In the genomic region with DNA sequence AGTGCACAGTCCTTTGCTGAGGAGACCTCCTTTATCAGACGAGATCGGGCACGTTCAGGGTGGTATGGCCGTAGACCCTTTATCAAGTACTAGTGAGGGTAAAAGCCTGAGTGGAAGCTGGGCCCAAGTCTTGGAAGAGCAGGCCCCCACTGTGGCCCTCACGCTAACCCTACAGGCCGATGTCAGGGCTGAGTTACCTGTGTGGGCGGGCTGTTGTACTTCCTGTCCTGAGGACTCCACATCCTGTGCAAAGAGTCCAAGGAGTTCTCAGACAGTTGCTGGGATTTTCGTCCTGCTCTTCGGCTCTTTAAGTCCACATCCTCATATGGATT, we compare ENCODE assay signal across 2 cellular contexts.
TF ChIP-seq lines count a peak whose summit lies in the region.

No MANE protein-coding gene starts in this region.

TF ChIP-seq in GM12891, 5 proteins besides CTCF, POLR2A, EP300 and RAD21:
- TF ChIP-seq TAF1 (IDR thresholded peaks at IDR 0.05; ENCODE audit: low read depth, low read length) (no peak), SPI1 (IDR thresholded peaks at IDR 0.05; ENCODE audit: low read depth, low read length) (no peak), PAX5 (IDR thresholded peaks at IDR 0.05; ENCODE audit: insufficient read depth, low read length, severe bottlenecking) (no peak), POU2F2 (IDR thresholded peaks at IDR 0.05; ENCODE audit: low read depth, low read length) (no peak), POLR2AphosphoS5 (IDR thresholded peaks at IDR 0.05; ENCODE audit: low read depth, low read length) (no peak)

TF ChIP-seq in HepG2, 621 proteins besides CTCF, POLR2A, EP300 and RAD21 (continues in another document):
- TF ChIP-seq KDM1A (CRISPR knock-in tag; IDR thresholded peaks at IDR 0.05) (no peak), ZNF501 (CRISPR knock-in tag; IDR thresholded peaks at IDR 0.05) (peak; percentile 78), ETV6 (CRISPR knock-in tag; conservative IDR thresholded peaks at IDR 0.05) (no peak), GABPB1 (CRISPR knock-in tag; IDR thresholded peaks at IDR 0.05) (peak; percentile 68), HCFC1 (IDR thresholded peaks at IDR 0.05; ENCODE audit: low read depth, low read length) (no peak), ZNF296 (CRISPR knock-in tag; conservative IDR thresholded peaks at IDR 0.05) (no peak), MED13 (CRISPR knock-in tag; IDR thresholded peaks at IDR 0.05) (no peak), SALL1 (CRISPR knock-in tag; IDR thresholded peaks at IDR 0.05) (peak; percentile 10; the same call in 1 of the 2 replicates), SIX4 (CRISPR knock-in tag; IDR thresholded peaks at IDR 0.05) (no peak), NR2C2 (CRISPR knock-in tag; IDR thresholded peaks at IDR 0.05; ENCODE audit: borderline replicate concordance) (peak; percentile 34; the same call in 1 of the 2 replicates), CEBPB (IDR thresholded peaks at IDR 0.05; ENCODE audit: borderline replicate concordance, low read depth, low read length) (no peak), ETV5 (CRISPR knock-in tag; IDR thresholded peaks at IDR 0.05; ENCODE audit: borderline replicate concordance) (peak; percentile 82; the same call in 1 of the 2 replicates), ZNF761 (CRISPR knock-in tag; conservative IDR thresholded peaks at IDR 0.05) (no peak), ZBTB38 (CRISPR knock-in tag; IDR thresholded peaks at IDR 0.05) (peak; percentile 49; the same call in 1 of the 2 replicates), ZSCAN21 (CRISPR knock-in tag; IDR thresholded peaks at IDR 0.05; ENCODE audit: borderline replicate concordance) (0 out of 2 replicates have a peak, but pooled peaks have one; percentile 40), GFI1 (CRISPR knock-in tag; IDR thresholded peaks at IDR 0.05; ENCODE audit: borderline replicate concordance) (no peak), DNMT3B (CRISPR knock-in tag; conservative IDR thresholded peaks at IDR 0.05) (no peak), RXRB (CRISPR knock-in tag; IDR thresholded peaks at IDR 0.05; ENCODE audit: borderline replicate concordance) (0 out of 2 replicates have a peak, but pooled peaks have one; percentile 10), CHD4 (IDR thresholded peaks at IDR 0.05; ENCODE audit: borderline replicate concordance, low read length) (no peak), ONECUT2 (CRISPR knock-in tag; IDR thresholded peaks at IDR 0.05) (no peak), ZNF570 (CRISPR knock-in tag; IDR thresholded peaks at IDR 0.05; ENCODE audit: borderline replicate concordance) (no peak), RELA (CRISPR knock-in tag; IDR thresholded peaks at IDR 0.05) (0 out of 2 replicates have a peak, but pooled peaks have one; percentile 16), IRF2 (CRISPR knock-in tag; IDR thresholded peaks at IDR 0.05) (no peak), BCL6 (CRISPR knock-in tag; IDR thresholded peaks at IDR 0.05) (0 out of 2 replicates have a peak, but pooled peaks have one; percentile 0), ZNF607 (CRISPR knock-in tag; IDR thresholded peaks at IDR 0.05; ENCODE audit: borderline replicate concordance) (0 out of 2 replicates have a peak, but pooled peaks have one; percentile 40), RFX5 (IDR thresholded peaks at IDR 0.05; ENCODE audit: low read depth, low read length) (no peak), PHF21A (CRISPR knock-in tag; IDR thresholded peaks at IDR 0.05) (peak; percentile 13; the same call in 1 of the 2 replicates)
- TF ChIP-seq, protein P1, sequence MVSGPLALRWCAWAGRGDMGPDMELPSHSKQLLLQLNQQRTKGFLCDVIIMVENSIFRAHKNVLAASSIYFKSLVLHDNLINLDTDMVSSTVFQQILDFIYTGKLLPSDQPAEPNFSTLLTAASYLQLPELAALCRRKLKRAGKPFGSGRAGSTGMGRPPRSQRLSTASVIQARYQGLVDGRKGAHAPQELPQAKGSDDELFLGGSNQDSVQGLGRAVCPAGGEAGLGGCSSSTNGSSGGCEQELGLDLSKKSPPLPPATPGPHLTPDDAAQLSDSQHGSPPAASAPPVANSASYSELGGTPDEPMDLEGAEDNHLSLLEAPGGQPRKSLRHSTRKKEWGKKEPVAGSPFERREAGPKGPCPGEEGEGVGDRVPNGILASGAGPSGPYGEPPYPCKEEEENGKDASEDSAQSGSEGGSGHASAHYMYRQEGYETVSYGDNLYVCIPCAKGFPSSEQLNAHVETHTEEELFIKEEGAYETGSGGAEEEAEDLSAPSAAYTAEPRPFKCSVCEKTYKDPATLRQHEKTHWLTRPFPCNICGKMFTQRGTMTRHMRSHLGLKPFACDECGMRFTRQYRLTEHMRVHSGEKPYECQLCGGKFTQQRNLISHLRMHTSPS (CRISPR knock-in tag; IDR thresholded peaks at IDR 0.05; ENCODE audit: low read depth): no peak
- TF ChIP-seq, protein P2, sequence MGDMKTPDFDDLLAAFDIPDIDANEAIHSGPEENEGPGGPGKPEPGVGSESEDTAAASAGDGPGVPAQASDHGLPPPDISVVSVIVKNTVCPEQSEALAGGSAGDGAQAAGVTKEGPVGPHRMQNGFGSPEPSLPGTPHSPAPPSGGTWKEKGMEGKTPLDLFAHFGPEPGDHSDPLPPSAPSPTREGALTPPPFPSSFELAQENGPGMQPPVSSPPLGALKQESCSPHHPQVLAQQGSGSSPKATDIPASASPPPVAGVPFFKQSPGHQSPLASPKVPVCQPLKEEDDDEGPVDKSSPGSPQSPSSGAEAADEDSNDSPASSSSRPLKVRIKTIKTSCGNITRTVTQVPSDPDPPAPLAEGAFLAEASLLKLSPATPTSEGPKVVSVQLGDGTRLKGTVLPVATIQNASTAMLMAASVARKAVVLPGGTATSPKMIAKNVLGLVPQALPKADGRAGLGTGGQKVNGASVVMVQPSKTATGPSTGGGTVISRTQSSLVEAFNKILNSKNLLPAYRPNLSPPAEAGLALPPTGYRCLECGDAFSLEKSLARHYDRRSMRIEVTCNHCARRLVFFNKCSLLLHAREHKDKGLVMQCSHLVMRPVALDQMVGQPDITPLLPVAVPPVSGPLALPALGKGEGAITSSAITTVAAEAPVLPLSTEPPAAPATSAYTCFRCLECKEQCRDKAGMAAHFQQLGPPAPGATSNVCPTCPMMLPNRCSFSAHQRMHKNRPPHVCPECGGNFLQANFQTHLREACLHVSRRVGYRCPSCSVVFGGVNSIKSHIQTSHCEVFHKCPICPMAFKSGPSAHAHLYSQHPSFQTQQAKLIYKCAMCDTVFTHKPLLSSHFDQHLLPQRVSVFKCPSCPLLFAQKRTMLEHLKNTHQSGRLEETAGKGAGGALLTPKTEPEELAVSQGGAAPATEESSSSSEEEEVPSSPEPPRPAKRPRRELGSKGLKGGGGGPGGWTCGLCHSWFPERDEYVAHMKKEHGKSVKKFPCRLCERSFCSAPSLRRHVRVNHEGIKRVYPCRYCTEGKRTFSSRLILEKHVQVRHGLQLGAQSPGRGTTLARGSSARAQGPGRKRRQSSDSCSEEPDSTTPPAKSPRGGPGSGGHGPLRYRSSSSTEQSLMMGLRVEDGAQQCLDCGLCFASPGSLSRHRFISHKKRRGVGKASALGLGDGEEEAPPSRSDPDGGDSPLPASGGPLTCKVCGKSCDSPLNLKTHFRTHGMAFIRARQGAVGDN (CRISPR knock-in tag; IDR thresholded peaks at IDR 0.05): peak; percentile 95
- TF ChIP-seq, protein P3, sequence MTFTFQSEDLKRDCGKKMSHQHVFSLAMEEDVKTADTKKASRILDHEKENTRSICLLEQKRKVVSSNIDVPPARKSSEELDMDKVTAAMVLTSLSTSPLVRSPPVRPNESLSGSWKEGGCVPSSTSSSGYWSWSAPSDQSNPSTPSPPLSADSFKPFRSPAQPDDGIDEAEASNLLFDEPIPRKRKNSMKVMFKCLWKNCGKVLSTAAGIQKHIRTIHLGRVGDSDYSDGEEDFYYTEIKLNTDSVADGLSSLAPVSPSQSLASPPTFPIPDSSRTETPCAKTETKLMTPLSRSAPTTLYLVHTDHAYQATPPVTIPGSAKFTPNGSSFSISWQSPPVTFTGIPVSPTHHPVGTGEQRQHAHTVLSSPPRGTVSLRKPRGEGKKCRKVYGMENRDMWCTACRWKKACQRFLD (CRISPR knock-in tag; IDR thresholded peaks at IDR 0.05; ENCODE audit: borderline replicate concordance): no peak
- TF ChIP-seq, protein P4, sequence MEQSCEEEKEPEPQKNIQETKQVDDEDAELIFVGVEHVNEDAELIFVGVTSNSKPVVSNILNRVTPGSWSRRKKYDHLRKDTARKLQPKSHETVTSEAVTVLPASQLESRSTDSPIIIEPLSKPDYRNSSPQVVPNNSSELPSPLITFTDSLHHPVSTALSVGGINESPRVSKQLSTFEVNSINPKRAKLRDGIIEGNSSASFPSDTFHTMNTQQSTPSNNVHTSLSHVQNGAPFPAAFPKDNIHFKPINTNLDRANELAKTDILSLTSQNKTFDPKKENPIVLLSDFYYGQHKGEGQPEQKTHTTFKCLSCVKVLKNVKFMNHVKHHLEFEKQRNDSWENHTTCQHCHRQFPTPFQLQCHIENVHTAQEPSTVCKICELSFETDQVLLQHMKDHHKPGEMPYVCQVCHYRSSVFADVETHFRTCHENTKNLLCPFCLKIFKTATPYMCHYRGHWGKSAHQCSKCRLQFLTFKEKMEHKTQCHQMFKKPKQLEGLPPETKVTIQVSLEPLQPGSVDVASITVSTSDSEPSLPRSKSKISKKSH (CRISPR knock-in tag; IDR thresholded peaks at IDR 0.05; ENCODE audit: borderline replicate concordance): no peak
- TF ChIP-seq, protein P5, sequence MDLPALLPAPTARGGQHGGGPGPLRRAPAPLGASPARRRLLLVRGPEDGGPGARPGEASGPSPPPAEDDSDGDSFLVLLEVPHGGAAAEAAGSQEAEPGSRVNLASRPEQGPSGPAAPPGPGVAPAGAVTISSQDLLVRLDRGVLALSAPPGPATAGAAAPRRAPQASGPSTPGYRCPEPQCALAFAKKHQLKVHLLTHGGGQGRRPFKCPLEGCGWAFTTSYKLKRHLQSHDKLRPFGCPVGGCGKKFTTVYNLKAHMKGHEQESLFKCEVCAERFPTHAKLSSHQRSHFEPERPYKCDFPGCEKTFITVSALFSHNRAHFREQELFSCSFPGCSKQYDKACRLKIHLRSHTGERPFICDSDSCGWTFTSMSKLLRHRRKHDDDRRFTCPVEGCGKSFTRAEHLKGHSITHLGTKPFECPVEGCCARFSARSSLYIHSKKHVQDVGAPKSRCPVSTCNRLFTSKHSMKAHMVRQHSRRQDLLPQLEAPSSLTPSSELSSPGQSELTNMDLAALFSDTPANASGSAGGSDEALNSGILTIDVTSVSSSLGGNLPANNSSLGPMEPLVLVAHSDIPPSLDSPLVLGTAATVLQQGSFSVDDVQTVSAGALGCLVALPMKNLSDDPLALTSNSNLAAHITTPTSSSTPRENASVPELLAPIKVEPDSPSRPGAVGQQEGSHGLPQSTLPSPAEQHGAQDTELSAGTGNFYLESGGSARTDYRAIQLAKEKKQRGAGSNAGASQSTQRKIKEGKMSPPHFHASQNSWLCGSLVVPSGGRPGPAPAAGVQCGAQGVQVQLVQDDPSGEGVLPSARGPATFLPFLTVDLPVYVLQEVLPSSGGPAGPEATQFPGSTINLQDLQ (CRISPR knock-in tag; IDR thresholded peaks at IDR 0.05): no peak
- TF ChIP-seq, protein P6, sequence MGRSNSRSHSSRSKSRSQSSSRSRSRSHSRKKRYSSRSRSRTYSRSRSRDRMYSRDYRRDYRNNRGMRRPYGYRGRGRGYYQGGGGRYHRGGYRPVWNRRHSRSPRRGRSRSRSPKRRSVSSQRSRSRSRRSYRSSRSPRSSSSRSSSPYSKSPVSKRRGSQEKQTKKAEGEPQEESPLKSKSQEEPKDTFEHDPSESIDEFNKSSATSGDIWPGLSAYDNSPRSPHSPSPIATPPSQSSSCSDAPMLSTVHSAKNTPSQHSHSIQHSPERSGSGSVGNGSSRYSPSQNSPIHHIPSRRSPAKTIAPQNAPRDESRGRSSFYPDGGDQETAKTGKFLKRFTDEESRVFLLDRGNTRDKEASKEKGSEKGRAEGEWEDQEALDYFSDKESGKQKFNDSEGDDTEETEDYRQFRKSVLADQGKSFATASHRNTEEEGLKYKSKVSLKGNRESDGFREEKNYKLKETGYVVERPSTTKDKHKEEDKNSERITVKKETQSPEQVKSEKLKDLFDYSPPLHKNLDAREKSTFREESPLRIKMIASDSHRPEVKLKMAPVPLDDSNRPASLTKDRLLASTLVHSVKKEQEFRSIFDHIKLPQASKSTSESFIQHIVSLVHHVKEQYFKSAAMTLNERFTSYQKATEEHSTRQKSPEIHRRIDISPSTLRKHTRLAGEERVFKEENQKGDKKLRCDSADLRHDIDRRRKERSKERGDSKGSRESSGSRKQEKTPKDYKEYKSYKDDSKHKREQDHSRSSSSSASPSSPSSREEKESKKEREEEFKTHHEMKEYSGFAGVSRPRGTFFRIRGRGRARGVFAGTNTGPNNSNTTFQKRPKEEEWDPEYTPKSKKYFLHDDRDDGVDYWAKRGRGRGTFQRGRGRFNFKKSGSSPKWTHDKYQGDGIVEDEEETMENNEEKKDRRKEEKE (IDR thresholded peaks at IDR 0.05): no peak
- TF ChIP-seq, protein P7, sequence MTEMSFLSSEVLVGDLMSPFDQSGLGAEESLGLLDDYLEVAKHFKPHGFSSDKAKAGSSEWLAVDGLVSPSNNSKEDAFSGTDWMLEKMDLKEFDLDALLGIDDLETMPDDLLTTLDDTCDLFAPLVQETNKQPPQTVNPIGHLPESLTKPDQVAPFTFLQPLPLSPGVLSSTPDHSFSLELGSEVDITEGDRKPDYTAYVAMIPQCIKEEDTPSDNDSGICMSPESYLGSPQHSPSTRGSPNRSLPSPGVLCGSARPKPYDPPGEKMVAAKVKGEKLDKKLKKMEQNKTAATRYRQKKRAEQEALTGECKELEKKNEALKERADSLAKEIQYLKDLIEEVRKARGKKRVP (CRISPR knock-in tag; IDR thresholded peaks at IDR 0.05): no peak
- TF ChIP-seq, protein P8, sequence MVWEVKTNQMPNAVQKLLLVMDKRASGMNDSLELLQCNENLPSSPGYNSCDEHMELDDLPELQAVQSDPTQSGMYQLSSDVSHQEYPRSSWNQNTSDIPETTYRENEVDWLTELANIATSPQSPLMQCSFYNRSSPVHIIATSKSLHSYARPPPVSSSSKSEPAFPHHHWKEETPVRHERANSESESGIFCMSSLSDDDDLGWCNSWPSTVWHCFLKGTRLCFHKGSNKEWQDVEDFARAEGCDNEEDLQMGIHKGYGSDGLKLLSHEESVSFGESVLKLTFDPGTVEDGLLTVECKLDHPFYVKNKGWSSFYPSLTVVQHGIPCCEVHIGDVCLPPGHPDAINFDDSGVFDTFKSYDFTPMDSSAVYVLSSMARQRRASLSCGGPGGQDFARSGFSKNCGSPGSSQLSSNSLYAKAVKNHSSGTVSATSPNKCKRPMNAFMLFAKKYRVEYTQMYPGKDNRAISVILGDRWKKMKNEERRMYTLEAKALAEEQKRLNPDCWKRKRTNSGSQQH (CRISPR knock-in tag; IDR thresholded peaks at IDR 0.05; ENCODE audit: low read depth): no peak
- TF ChIP-seq, protein P9, sequence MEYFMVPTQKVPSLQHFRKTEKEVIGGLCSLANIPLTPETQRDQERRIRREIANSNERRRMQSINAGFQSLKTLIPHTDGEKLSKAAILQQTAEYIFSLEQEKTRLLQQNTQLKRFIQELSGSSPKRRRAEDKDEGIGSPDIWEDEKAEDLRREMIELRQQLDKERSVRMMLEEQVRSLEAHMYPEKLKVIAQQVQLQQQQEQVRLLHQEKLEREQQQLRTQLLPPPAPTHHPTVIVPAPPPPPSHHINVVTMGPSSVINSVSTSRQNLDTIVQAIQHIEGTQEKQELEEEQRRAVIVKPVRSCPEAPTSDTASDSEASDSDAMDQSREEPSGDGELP (IDR thresholded peaks at IDR 0.05; ENCODE audit: borderline replicate concordance, low read depth): no peak
